ENCODE assay signal across 15 cellular contexts in the genomic region with DNA sequence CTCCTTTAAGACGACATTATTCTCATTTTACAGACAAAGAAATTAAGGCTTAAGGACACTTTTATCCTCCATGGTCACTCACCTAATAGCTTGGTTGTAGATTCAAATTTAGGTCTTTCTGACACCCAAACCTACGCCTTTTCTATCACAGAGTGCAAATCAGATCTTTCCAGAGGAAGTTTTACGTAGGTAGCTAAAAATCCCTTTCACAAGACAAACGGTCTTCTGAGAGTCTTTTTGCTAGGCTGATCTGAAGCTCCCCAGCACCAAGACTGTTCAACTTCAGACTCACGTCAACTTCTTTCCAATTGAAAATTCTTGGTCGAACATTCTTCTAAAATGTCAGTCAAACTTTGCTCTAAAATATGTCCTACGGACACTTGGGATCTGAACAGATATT. TPM values are rescaled to one million over a fixed set of nuclear protein-coding genes. Genes with fewer than 3 reads are reported as not detected.
DNase-seq lines count a peak whose midpoint lies in the region; ATAC-seq lines count a peak whose summit lies in the region.
"Had no signal": no experiment of that assay in that cellular context is flagged by ENCODE, and none has a peak within 500 bp of the region (broad histone marks: within the 10 kb centered on the region; RNA-seq: fewer than 3 reads in every experiment).

No MANE protein-coding gene starts in this region.

- H3K4me1 Mint-ChIP-seq in CD8-positive, alpha-beta memory T cell = peaks cover 3 to 19% (median 8%) of the 10 kb centered on the region in 3 donors
- H3K4me1 Mint-ChIP-seq in central memory CD8-positive, alpha-beta T cell = peaks cover 10% of the 10 kb centered on the region

- no peak overlapping the region for H3K27ac ChIP-seq in CD8-positive, alpha-beta memory T cell (ENCODE audit: low read depth, low read length)
- H3K27ac ChIP-seq: C4-2B had no signal

- H3K36me3 Mint-ChIP-seq in CD8-positive, alpha-beta memory T cell = peaks cover 12 to 49% (median 17%) of the 10 kb centered on the region in 3 donors
- H3K36me3 Mint-ChIP-seq in central memory CD8-positive, alpha-beta T cell (ENCODE audit: insufficient read depth) = peaks cover 19% of the 10 kb centered on the region

- H3K27me3 Mint-ChIP-seq in CD8-positive, alpha-beta memory T cell = no peaks in the 10 kb centered on the region
- no peaks in the 10 kb centered on the region for H3K27me3 Mint-ChIP-seq in central memory CD8-positive, alpha-beta T cell

- no peaks in the 10 kb centered on the region for H3K9me3 Mint-ChIP-seq in CD8-positive, alpha-beta memory T cell
- no peaks in the 10 kb centered on the region for H3K9me3 Mint-ChIP-seq in central memory CD8-positive, alpha-beta T cell
- H3K9me3 Mint-ChIP-seq: activated T-cell treated with anti-CD3 and anti-CD28 coated beads, Interleukin-2, amount 50 U/mL, for 4 hours had no signal

- H3K27me3 ChIP-seq in CD8-positive, alpha-beta memory T cell (ENCODE audit: insufficient read depth, low read length, poor library complexity, severe bottlenecking) = no peaks in the 10 kb centered on the region

- DNase-seq in CD8-positive, alpha-beta memory T cell = no peak
- no peak for DNase-seq in central memory CD8-positive, alpha-beta T cell (ENCODE audit: low spot score in 2 of 2)
- DNase-seq in kidney tubule cell (ENCODE audit: low spot score) = no peak
- DNase-seq: activated T-cell treated with anti-CD3 and anti-CD28 coated beads, Interleukin-2, amount 50 U/mL, for 4 hours; effector memory CD4-positive, alpha-beta T cell; GDM1; NCI-H1105 treated with DMSO at 0.1 percent for 48 hours; SHP77; stimulated activated CD4-positive, alpha-beta T cell treated with anti-CD3 and anti-CD28 coated beads, Interleukin-4, amount 100 ng/mL, for 1 hour had no signal

- POLR2A ChIA-PET in CD8-positive, alpha-beta memory T cell (lab: Charles Lee) = no interaction called here

- CTCF ChIA-PET in CD8-positive, alpha-beta memory T cell (lab: Charles Lee) = no interaction called here

- ATAC-seq in GM19023 (IDR thresholded peaks at IDR 0.05; ENCODE audit: unreplicated experiment) = peak; percentile 31
- ATAC-seq in HG03196 (IDR thresholded peaks at IDR 0.05; ENCODE audit: unreplicated experiment) = peak; percentile 27
- ATAC-seq in central memory CD8-positive, alpha-beta T cell (replicated peaks; ENCODE audit: extremely low read depth, poor library complexity, severe bottlenecking) = no peak
- ATAC-seq in GM21367 (IDR thresholded peaks at IDR 0.05; ENCODE audit: unreplicated experiment) = no peak
- ATAC-seq in GM21447 (IDR thresholded peaks at IDR 0.05; ENCODE audit: unreplicated experiment) = no peak
- ATAC-seq in GM21717 (IDR thresholded peaks at IDR 0.05; ENCODE audit: unreplicated experiment) = no peak

- peak overlapping the region in 3 of 7 donors; percentile 16 to 87 (median 65) for H3K4me3 Mint-ChIP-seq in CD8-positive, alpha-beta memory T cell
- H3K4me3 Mint-ChIP-seq in central memory CD8-positive, alpha-beta T cell = no peak overlapping the region
- H3K4me3 Mint-ChIP-seq: activated T-cell treated with anti-CD3 and anti-CD28 coated beads, Interleukin-2, amount 50 U/mL, for 4 hours had no signal

- peaks cover 11% of the 10 kb centered on the region for H3K36me3 ChIP-seq in CD8-positive, alpha-beta memory T cell (ENCODE audit: insufficient read depth, low read length)

- no peaks in the 10 kb centered on the region for H3K9me3 ChIP-seq in CD8-positive, alpha-beta memory T cell (ENCODE audit: low read length)

- no peak overlapping the region for H3K4me3 ChIP-seq in CD8-positive, alpha-beta memory T cell (ENCODE audit: low read length)

- peak overlapping the region in 6 of 8 donors; percentile 65 to 97 (median 78) for H3K27ac Mint-ChIP-seq in CD8-positive, alpha-beta memory T cell
- H3K27ac Mint-ChIP-seq in central memory CD8-positive, alpha-beta T cell (ENCODE audit: low read depth) = peak overlapping the region; percentile 5

- H3K4me1 ChIP-seq in CD8-positive, alpha-beta memory T cell (ENCODE audit: insufficient read depth, low read length) = no peaks in the 10 kb centered on the region

RNA-seq across cellular contexts. Expression of a gene that starts 46.5 kb away (rescaled TPM):
- total RNA-seq in CD8-positive, alpha-beta memory T cell = 10 to 100 TPM; 20.0 to 22.6 TPM
- polyA plus RNA-seq in CD8-positive, alpha-beta memory T cell = 27.9 TPM

Comparison
In these comparisons a context has a peak if more than half of its experiments do, and no peak if none do; other contexts are left out.
1. ATAC-seq: peak in GM19023 (single experiment) and HG03196 (single experiment); none in central memory CD8-positive, alpha-beta T cell (single experiment), GM21367 (single experiment), GM21447 (single experiment) and GM21717 (single experiment).